Comparison of ENCODE assay signal across 8 cellular contexts in the genomic region with DNA sequence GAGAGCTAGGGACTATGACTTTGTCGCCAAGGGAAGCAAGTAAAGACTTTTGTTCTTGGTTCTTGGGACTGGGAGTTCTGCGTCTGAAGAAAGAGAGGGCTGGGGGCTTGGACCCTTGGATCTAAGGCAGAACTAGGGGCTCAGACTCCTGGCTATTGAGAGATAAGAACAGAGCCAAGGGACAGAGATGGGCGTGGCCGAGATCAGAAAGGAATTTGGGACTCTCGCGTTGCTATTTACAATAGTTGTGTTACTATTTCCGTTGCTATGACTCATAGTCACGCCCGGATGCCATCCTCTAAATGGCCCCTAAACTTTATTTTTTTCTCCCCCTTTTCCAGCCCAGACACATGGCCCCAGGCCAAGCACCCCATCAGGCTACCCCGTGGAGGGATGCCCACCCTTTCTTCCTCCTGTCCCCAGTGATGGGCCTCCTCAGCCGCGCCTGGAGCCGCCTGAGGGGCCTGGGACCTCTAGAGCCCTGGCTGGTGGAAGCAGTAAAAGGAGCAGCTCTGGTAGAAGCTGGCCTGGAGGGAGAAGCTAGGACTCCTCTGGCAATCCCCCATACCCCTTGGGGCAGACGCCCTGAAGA. TPM values are rescaled to one million over a fixed set of nuclear protein-coding genes. Genes with fewer than 3 reads are reported as not detected.
A peak's percentile ranks its signal among the peaks of the same experiment; 100 is the strongest.
DNase-seq lines count a peak whose midpoint lies in the region; ATAC-seq and TF ChIP-seq lines count a peak whose summit lies in the region.

No MANE protein-coding gene starts in this region.

- H3K9ac ChIP-seq in KMS-11 (peak overlapping the region; percentile 99), neuronal stem cell (ENCODE audit: low read depth, low read length, poor library complexity) (peak overlapping the region; percentile 94)

- peak overlapping the region; percentile 70 for H3K23ac ChIP-seq in neuronal stem cell (ENCODE audit: low read depth, low read length, poor library complexity)

- peaks cover 26% of the 10 kb centered on the region for H3K79me2 ChIP-seq in KMS-11 (ENCODE audit: insufficient read depth, low read depth)

- no peak overlapping the region for H3K14ac ChIP-seq in neuronal stem cell (ENCODE audit: low read length)

- no peak overlapping the region for H4K8ac ChIP-seq in neuronal stem cell (ENCODE audit: low read depth, low read length)

- H3K36me3 ChIP-seq in GM06990 (ENCODE audit: control insufficient read depth, insufficient read depth, low read length) (peaks cover 16% of the 10 kb centered on the region), KMS-11 (ENCODE audit: insufficient read depth) (no peaks in the 10 kb centered on the region), neuronal stem cell (replicated peaks in 1 of 2; ENCODE audit: control insufficient read depth in 2 of 2, insufficient read depth in 2 of 2, low read length in 2 of 2) (peaks cover 22 to 36% of the 10 kb centered on the region in 2 donors)

- H2BK15ac ChIP-seq in neuronal stem cell (ENCODE audit: low read length) = peak overlapping the region; percentile 72

- H2BK120ac ChIP-seq in neuronal stem cell (ENCODE audit: low read depth, low read length) = no peak overlapping the region

- TF ChIP-seq CTCF in GM06990 (IDR thresholded peaks at IDR 0.05; ENCODE audit: insufficient read depth, low read length, poor library complexity, severe bottlenecking) = no peak
- TF ChIP-seq CTCF in KMS-11 (conservative IDR thresholded peaks at IDR 0.05; ENCODE audit: low read depth, low read length) = 0 out of 2 replicates have a peak, but pooled peaks have one; percentile 0

- H3K36me3 Mint-ChIP-seq in activated naive CD4-positive, alpha-beta T cell treated with anti-CD3 and anti-CD28 coated beads for 36 hours (ENCODE audit: low read depth) = peaks cover 45% of the 10 kb centered on the region

- H3K4me2 ChIP-seq in KMS-11 (peak overlapping the region; percentile 80), neuronal stem cell (ENCODE audit: insufficient read depth, low read length, poor library complexity, severe bottlenecking) (peak overlapping the region; percentile 84)

- H3K79me1 ChIP-seq in neuronal stem cell (ENCODE audit: low read depth, low read length) = peaks cover 12% of the 10 kb centered on the region

- H3K4me3 ChIP-seq in GM06990 (replicated peaks; ENCODE audit: low read depth, low read length) (peak overlapping the region; percentile 87), KMS-11 (IDR thresholded peaks at IDR 0.05; ENCODE audit: insufficient read depth, low read depth, low read length) (peak overlapping the region; percentile 85), neuronal stem cell (ENCODE audit: low read length in 2 of 2) (peak overlapping the region; percentile 77 to 90)

- H2AFZ ChIP-seq in KMS-11 (ENCODE audit: low read depth) (no peak overlapping the region), neuronal stem cell (ENCODE audit: low read length) (peak overlapping the region; percentile 77)

- peak overlapping the region; percentile 99 for H3K4me3 Mint-ChIP-seq in activated naive CD4-positive, alpha-beta T cell treated with anti-CD3 and anti-CD28 coated beads for 36 hours

- H3K4ac ChIP-seq in neuronal stem cell (ENCODE audit: low read length) = no peak overlapping the region

- no peaks in the 10 kb centered on the region for H3K27me3 Mint-ChIP-seq in activated naive CD4-positive, alpha-beta T cell treated with anti-CD3 and anti-CD28 coated beads for 36 hours (ENCODE audit: low read depth)

- peaks cover 40% of the 10 kb centered on the region for H3K4me1 Mint-ChIP-seq in activated naive CD4-positive, alpha-beta T cell treated with anti-CD3 and anti-CD28 coated beads for 36 hours (ENCODE audit: low read depth)

- ATAC-seq in GM19452 (IDR thresholded peaks at IDR 0.05; ENCODE audit: unreplicated experiment) = no peak

- peak overlapping the region; percentile 97 for H3K18ac ChIP-seq in neuronal stem cell (ENCODE audit: low read length)

- peaks cover 38% of the 10 kb centered on the region for H3K4me1 ChIP-seq in KMS-11 (ENCODE audit: low read depth, poor library complexity, severe bottlenecking)
- H3K4me1 ChIP-seq in neuronal stem cell (ENCODE audit: control insufficient read depth in 2 of 2, insufficient read depth in 1 of 2, low read depth in 1 of 2, low read length in 2 of 2) = peaks cover 24 to 46% of the 10 kb centered on the region in 2 donors

- peak overlapping the region; percentile 99 for H3K27ac Mint-ChIP-seq in activated naive CD4-positive, alpha-beta T cell treated with anti-CD3 and anti-CD28 coated beads for 36 hours

- H4K91ac ChIP-seq in neuronal stem cell (ENCODE audit: low read depth, low read length, poor library complexity) = no peak overlapping the region

- H4K20me1 ChIP-seq in KMS-11 (ENCODE audit: insufficient read depth) = no peaks in the 10 kb centered on the region

- WGBS in neuronal stem cell (ENCODE audit: extremely low coverage in 2 of 2, insufficient read length in 2 of 2, insufficient replicate concordance in 1 of 2), 2 donors = no CpG with 5 or more reads among the region's 14 CpGs

- intact Hi-C loops in activated naive CD4-positive, alpha-beta T cell treated with anti-CD3 and anti-CD28 coated beads for 36 hours (cut with micrococcal nuclease) = loop anchor here (1.0 to 10.0 kb wide), 8 partner anchors 38 to 622 kb away; a partner anchor contains a TSS

- H2BK5ac ChIP-seq in neuronal stem cell (ENCODE audit: low read length) = peak overlapping the region; percentile 91

- H3K27ac ChIP-seq in KMS-11 (peak overlapping the region; percentile 98), neuronal stem cell (replicated peaks; ENCODE audit: low read length) (peak overlapping the region; percentile 71), temporal lobe (ENCODE audit: low read depth, low read length) (peak overlapping the region; percentile 99)

- DNase-seq in GM06990 (ENCODE audit: extremely low read depth, insufficient read length) (peak; percentile 61), SIG-M5 (lab: John Stamatoyannopoulos, UW) (peak; percentile 67), foreskin melanocyte (peak; percentile 97), neuronal stem cell (ENCODE audit: low spot score) (peak; percentile 84)
- DNase-seq in activated naive CD4-positive, alpha-beta T cell treated with anti-CD3 and anti-CD28 coated beads for 36 hours = peak; percentile 93

- H3K9me3 Mint-ChIP-seq in activated naive CD4-positive, alpha-beta T cell treated with anti-CD3 and anti-CD28 coated beads for 36 hours = no peaks in the 10 kb centered on the region

- H2BK12ac ChIP-seq in neuronal stem cell (ENCODE audit: low read length) = no peak overlapping the region

- H3K27me3 ChIP-seq in GM06990 (replicated peaks; ENCODE audit: control insufficient read depth, insufficient read depth, low read length) = no peaks in the 10 kb centered on the region
- H3K27me3 ChIP-seq in KMS-11 (ENCODE audit: insufficient read depth, low read depth) = peaks cover 9% of the 10 kb centered on the region; the same call in 1 of the 2 replicates
- no peaks in the 10 kb centered on the region for H3K27me3 ChIP-seq in neuronal stem cell (ENCODE audit: control insufficient read depth in 3 of 3, insufficient read depth in 3 of 3, low read depth in 1 of 3, low read length in 3 of 3)

- CTCF ChIA-PET in activated naive CD4-positive, alpha-beta T cell treated with anti-CD3 and anti-CD28 coated beads for 36 hours (lab: Charles Lee) = interaction anchor here (1.7 to 2.9 kb wide), 2 partner anchors 30 to 97 kb away, joined by 7 to 11 read pairs; no protein-coding TSS in a partner anchor

- peak overlapping the region; percentile 12 for H2AK5ac ChIP-seq in neuronal stem cell (ENCODE audit: low read depth, low read length)

- H3K9me3 ChIP-seq in neuronal stem cell (replicated peaks in 1 of 2; ENCODE audit: control insufficient read depth in 2 of 2, insufficient read depth in 1 of 2, low read depth in 1 of 2, low read length in 2 of 2) = no peaks in the 10 kb centered on the region

RNA-seq across cellular contexts. Expression of a gene that starts 0.8 kb away (rescaled TPM):
- total RNA-seq in activated naive CD4-positive, alpha-beta T cell treated with anti-CD3 and anti-CD28 coated beads for 36 hours = 10 to 100 TPM; 96.5 to 97.4 TPM
- polyA plus RNA-seq in neuronal stem cell (2013, experiment 1 of 2) = 21.2 TPM
- 21.1 TPM for polyA plus RNA-seq in neuronal stem cell (2013, experiment 2 of 2)
- total RNA-seq in temporal lobe = 23.1 TPM

RNA-seq across cellular contexts. Expression of a gene that starts 4.6 kb away (rescaled TPM):
- total RNA-seq in activated naive CD4-positive, alpha-beta T cell treated with anti-CD3 and anti-CD28 coated beads for 36 hours = 1 to 10 TPM; 8.3 to 8.8 TPM
- polyA plus RNA-seq in neuronal stem cell (2013, experiment 1 of 2) = 19.9 TPM
- polyA plus RNA-seq in neuronal stem cell (2013, experiment 2 of 2) = 19.6 TPM
- total RNA-seq in temporal lobe = 2.0 TPM

RNA-seq across cellular contexts. Expression of a gene that starts 25.6 kb away (rescaled TPM):
- under 1 TPM; 0.54 to 0.81 TPM for total RNA-seq in activated naive CD4-positive, alpha-beta T cell treated with anti-CD3 and anti-CD28 coated beads for 36 hours
- 0.71 TPM for polyA plus RNA-seq in neuronal stem cell (2013, experiment 1 of 2)
- 0.43 TPM for polyA plus RNA-seq in neuronal stem cell (2013, experiment 2 of 2)
- not detected for total RNA-seq in temporal lobe

RNA-seq across cellular contexts. Expression of a gene that starts 27.1 kb away (rescaled TPM):
- 100 to 1,000 TPM; 172 to 182 TPM for total RNA-seq in activated naive CD4-positive, alpha-beta T cell treated with anti-CD3 and anti-CD28 coated beads for 36 hours
- 61.4 TPM for polyA plus RNA-seq in neuronal stem cell (2013, experiment 1 of 2)
- polyA plus RNA-seq in neuronal stem cell (2013, experiment 2 of 2) = 60.3 TPM
- total RNA-seq in temporal lobe = 45.5 TPM

RNA-seq across cellular contexts. Expression of a gene that starts 36.7 kb away (rescaled TPM):
- under 1 TPM in 1 of 2 experiments, not detected in 1; 0.50 TPM for total RNA-seq in activated naive CD4-positive, alpha-beta T cell treated with anti-CD3 and anti-CD28 coated beads for 36 hours
- polyA plus RNA-seq in neuronal stem cell (2013, experiment 1 of 2) = 24.4 TPM
- polyA plus RNA-seq in neuronal stem cell (2013, experiment 2 of 2) = 24.3 TPM
- 1.7 TPM for total RNA-seq in temporal lobe
